Comparison of ENCODE assay signal across 23 cellular contexts in genomic region chr6:157558049-157558448, GRCh38.
DNase-seq lines count a peak whose midpoint lies in the region; ATAC-seq, FAIRE-seq and TF ChIP-seq lines count a peak whose summit lies in the region.
"Had no signal": no experiment of that assay in that cellular context is flagged by ENCODE, and none has a peak within 500 bp of the region (broad histone marks: within the 10 kb centered on the region; RNA-seq: fewer than 3 reads in every experiment).

No MANE protein-coding gene starts in this region.

- no peaks in the 10 kb centered on the region for H3K27me3 ChIP-seq in breast epithelium
- no peaks in the 10 kb centered on the region for H3K27me3 ChIP-seq in GM12878 (replicated peaks in 1 of 2; ENCODE audit: control insufficient read depth in 2 of 2, insufficient read depth in 2 of 2, low read length in 1 of 2)
- H3K27me3 ChIP-seq in neural progenitor cell, result no peaks in the 10 kb centered on the region
- H3K27me3 ChIP-seq: Peyer's patch, SJCRH30 had no signal

- no TSS peak for BruUV-seq in MCF 10A (replicated peaks; lab: Mats Ljungman, UMichigan)
- TSS peak; percentile 65 for BruUV-seq in GM12878 (replicated peaks; lab: Mats Ljungman, UMichigan)

- SMC1A ChIA-PET in GM12878 (lab: Charles Lee; ENCODE audit: uncharacterized antibody, unreplicated experiment), result interaction anchor here (0.8 to 17.5 kb wide), 16 partner anchors 9 to 243 kb away, joined by 3 to 431 read pairs (median 8); partner anchors contain the start of gene TMEM242

- CTCF ChIA-PET in MCF 10A (lab: Yijun Ruan, JAX) (no interaction called here), GM12878 (lab: Yijun Ruan, JAX) (interaction anchor here (1.0 to 2.2 kb wide), 10 partner anchors 12 to 235 kb away, joined by 3 to 20 read pairs (median 6); partner anchors contain the start of gene TMEM242)

- no peaks in the 10 kb centered on the region for H4K20me1 ChIP-seq in GM12878 (ENCODE audit: control insufficient read depth, insufficient read depth)
- no peaks in the 10 kb centered on the region for H4K20me1 ChIP-seq in neural progenitor cell (ENCODE audit: low read depth)

- H3K36me3 Mint-ChIP-seq in MCF 10A (ENCODE audit: insufficient read depth, unreplicated experiment), result no peaks in the 10 kb centered on the region
- H3K36me3 Mint-ChIP-seq in neural progenitor cell, result no peaks in the 10 kb centered on the region
- peaks cover 18% of the 10 kb centered on the region for H3K36me3 Mint-ChIP-seq in activated CD4-positive, alpha-beta T cell treated with anti-CD3 and anti-CD28 coated beads, Interleukin-2, amount 10 ng/mL, durations not matched to agents 24 days and 14 days (ENCODE audit: low read depth)
- H3K36me3 Mint-ChIP-seq: mesothelial cell of epicardium had no signal

- no peak for FAIRE-seq in GM12878 (lab: Jason Lieb, UNC)

- no peak overlapping the region for H2AFZ ChIP-seq in GM12878 (ENCODE audit: control insufficient read depth, low read depth, low read length)
- H2AFZ ChIP-seq in neural progenitor cell (replicated peaks), result no peak overlapping the region

- no peak overlapping the region for H3K27ac Mint-ChIP-seq in MCF 10A (ENCODE audit: low read depth, unreplicated experiment)
- H3K27ac Mint-ChIP-seq in neural progenitor cell, result no peak overlapping the region
- no peak overlapping the region for H3K27ac Mint-ChIP-seq in activated CD4-positive, alpha-beta T cell treated with anti-CD3 and anti-CD28 coated beads, Interleukin-2, amount 10 ng/mL, durations not matched to agents 24 days and 14 days
- H3K27ac Mint-ChIP-seq: activated naive CD8-positive, alpha-beta T cell treated with anti-CD3 and anti-CD28 coated beads, Interleukin-2, amount 50 U/mL, for 24 hours; mesothelial cell of epicardium; nephron had no signal

- H3K4me1 Mint-ChIP-seq in MCF 10A (ENCODE audit: insufficient read depth, unreplicated experiment) (no peaks in the 10 kb centered on the region), neural progenitor cell (peaks cover 64% of the 10 kb centered on the region)
- peaks cover 46% of the 10 kb centered on the region for H3K4me1 Mint-ChIP-seq in activated CD4-positive, alpha-beta T cell treated with anti-CD3 and anti-CD28 coated beads, Interleukin-2, amount 10 ng/mL, durations not matched to agents 24 days and 14 days

- in situ Hi-C loops in GM12878 (cut with MboI), result no loop called here

- H3K4me3 ChIP-seq in breast epithelium, result no peak overlapping the region
- H3K4me3 ChIP-seq in GM12878, result no peak overlapping the region
- no peak overlapping the region for H3K4me3 ChIP-seq in neural progenitor cell
- H3K4me3 ChIP-seq: coronary artery, Peyer's patch, SJCRH30 had no signal

- H3K9me3 Mint-ChIP-seq in MCF 10A (ENCODE audit: unreplicated experiment) (no peaks in the 10 kb centered on the region), neural progenitor cell (no peaks in the 10 kb centered on the region)
- no peaks in the 10 kb centered on the region for H3K9me3 Mint-ChIP-seq in activated CD4-positive, alpha-beta T cell treated with anti-CD3 and anti-CD28 coated beads, Interleukin-2, amount 10 ng/mL, durations not matched to agents 24 days and 14 days
- H3K9me3 Mint-ChIP-seq: activated naive CD8-positive, alpha-beta T cell treated with anti-CD3 and anti-CD28 coated beads, Interleukin-2, amount 50 U/mL, for 24 hours had no signal

- intact Hi-C loops in MCF 10A (cut with micrococcal nuclease), result no loop called here
- intact Hi-C loops in breast epithelium (cut with DNase I; ENCODE audit: low total_unique reads), result no loop called here
- intact Hi-C loops in GM12878 (cut with micrococcal nuclease; ENCODE audit: unreplicated experiment), result no loop called here
- intact Hi-C loops in activated CD4-positive, alpha-beta T cell treated with anti-CD3 and anti-CD28 coated beads, Interleukin-2, amount 10 ng/mL, durations not matched to agents 24 days and 14 days (cut with micrococcal nuclease), result loop anchor here (1.0 kb wide), 1 partner anchor 11 kb away; no protein-coding TSS in a partner anchor

- ATAC-seq in GM12878, result no peak
- ATAC-seq in HG02623 (IDR thresholded peaks at IDR 0.05; ENCODE audit: unreplicated experiment), result no peak
- ATAC-seq: activated naive CD8-positive, alpha-beta T cell treated with anti-CD3 and anti-CD28 coated beads, Interleukin-2, amount 50 U/mL, for 24 hours; T-helper 17 cell had no signal

- H3K27ac ChIP-seq in breast epithelium (no peak overlapping the region), GM12878 (ENCODE audit: control insufficient read depth, insufficient read depth) (no peak overlapping the region), neural progenitor cell (no peak overlapping the region)
- H3K27ac ChIP-seq: C4-2B, coronary artery, SJCRH30 had no signal

- TF ChIP-seq CTCF in MCF 10A (IDR thresholded peaks at IDR 0.05; ENCODE audit: unreplicated experiment) (no peak), breast epithelium (IDR thresholded peaks at IDR 0.05) (no peak), GM12878 (IDR thresholded peaks at IDR 0.05 in 2 of 3, conservative IDR thresholded peaks at IDR 0.05 in 1 of 3; ENCODE audit: control insufficient read depth in 2 of 3, extremely low read depth in 1 of 3, insufficient read depth in 1 of 3, low read depth in 3 of 3, low read length in 3 of 3) (no peak; a peak in 1 of 6 replicates), neural progenitor cell (IDR thresholded peaks at IDR 0.05) (no peak)

- H3F3A ChIP-seq in neural progenitor cell (ENCODE audit: low read depth), result peaks cover 36% of the 10 kb centered on the region

- 61% methylated on average over 3 of the region's 3 CpGs for WGBS in GM12878 (ENCODE audit: insufficient coverage, insufficient replicate concordance, low lambda C conversion rate, missing lambda C conversion rate)

- peak; percentile 3 for DNase-seq in MCF 10A (ENCODE audit: unreplicated experiment)
- no peak for DNase-seq in breast epithelium (ENCODE audit: low spot score in 2 of 2)
- peak; percentile 28 for DNase-seq in NAMALWA (ENCODE audit: low spot score)
- DNase-seq in GM12878 (ENCODE audit: low read depth, low spot score), result no peak
- no peak for DNase-seq in neural progenitor cell (ENCODE audit: low spot score)
- DNase-seq in activated CD4-positive, alpha-beta T cell treated with anti-CD3 and anti-CD28 coated beads, Interleukin-2, amount 10 ng/mL, durations not matched to agents 24 days and 14 days, result no peak
- DNase-seq in NCI-H2227 treated with DMSO at 0.1 percent for 48 hours (lab: John Stamatoyannopoulos, UW), result no peak
- DNase-seq: activated effector memory CD4-positive, alpha-beta T cell treated with Interleukin-2 at 50 U/mL for 16 hours; activated naive CD8-positive, alpha-beta T cell treated with anti-CD3 and anti-CD28 coated beads, Interleukin-2, amount 50 U/mL, for 24 hours; Calu3; H7; KG1; NCI-H1694; NCI-H226; substantia nigra; T-helper 17 cell had no signal

- H3K4me2 ChIP-seq in GM12878 (ENCODE audit: control insufficient read depth, insufficient read depth) (no peak overlapping the region), neural progenitor cell (peak overlapping the region; percentile 48)

- H3K4me1 ChIP-seq in breast epithelium (no peaks in the 10 kb centered on the region), GM12878 (ENCODE audit: control insufficient read depth, insufficient read depth, low read length) (peaks cover 63% of the 10 kb centered on the region), neural progenitor cell (peaks cover 56% of the 10 kb centered on the region)
- H3K4me1 ChIP-seq: SJCRH30 had no signal

- no peak for TF ChIP-seq RAD21 in GM12878 (IDR thresholded peaks at IDR 0.05; ENCODE audit: insufficient read depth, low read depth, low read length)

- TF ChIP-seq EP300 in GM12878 (IDR thresholded peaks at IDR 0.05; ENCODE audit: borderline replicate concordance in 1 of 2, control insufficient read depth in 1 of 2, low read depth in 2 of 2, low read length in 2 of 2), result no peak

- H3K9ac ChIP-seq in GM12878 (ENCODE audit: control insufficient read depth, insufficient read depth, low read length) (no peak overlapping the region), neural progenitor cell (no peak overlapping the region)

- H3K79me2 ChIP-seq in GM12878 (ENCODE audit: control insufficient read depth, insufficient read depth, low read length), result no peaks in the 10 kb centered on the region
- H3K79me2 ChIP-seq in neural progenitor cell (ENCODE audit: low read depth), result no peaks in the 10 kb centered on the region

- TF ChIP-seq POLR2A in breast epithelium (IDR thresholded peaks at IDR 0.05) (no peak), GM12878 (IDR thresholded peaks at IDR 0.05; ENCODE audit: low read depth, low read length) (no peak)

- RAD21 ChIA-PET in GM12878 (lab: Charles Lee; ENCODE audit: unreplicated experiment), result interaction anchor here (1.0 to 9.6 kb wide), 9 partner anchors 12 to 235 kb away, joined by 3 to 350 read pairs (median 5); partner anchors contain the start of gene TMEM242

- POLR2A ChIA-PET in MCF 10A (lab: Yijun Ruan, JAX), result no interaction called here
- POLR2A ChIA-PET in GM12878 (lab: Charles Lee), result interaction anchor here (0.8 to 11.0 kb wide), 7 partner anchors 12 to 235 kb away, joined by 3 to 170 read pairs (median 4); no protein-coding TSS in a partner anchor

- no peaks in the 10 kb centered on the region for H3K36me3 ChIP-seq in breast epithelium
- peaks cover 0 to under 1% of the 10 kb centered on the region in 2 experiments; a peak in 1 of 4 replicates for H3K36me3 ChIP-seq in GM12878 (ENCODE audit: control insufficient read depth in 2 of 2, insufficient read depth in 2 of 2, low read length in 1 of 2)
- H3K36me3 ChIP-seq in neural progenitor cell, result no peaks in the 10 kb centered on the region
- H3K36me3 ChIP-seq: Peyer's patch, SJCRH30 had no signal

- H3K27me3 Mint-ChIP-seq in MCF 10A (ENCODE audit: insufficient read depth, unreplicated experiment) (no peaks in the 10 kb centered on the region), neural progenitor cell (ENCODE audit: insufficient read depth, low read depth) (peaks cover 6% of the 10 kb centered on the region)
- H3K27me3 Mint-ChIP-seq in activated CD4-positive, alpha-beta T cell treated with anti-CD3 and anti-CD28 coated beads, Interleukin-2, amount 10 ng/mL, durations not matched to agents 24 days and 14 days, result peaks cover 11% of the 10 kb centered on the region
- H3K27me3 Mint-ChIP-seq: activated naive CD8-positive, alpha-beta T cell treated with anti-CD3 and anti-CD28 coated beads, Interleukin-2, amount 50 U/mL, for 24 hours had no signal

- H3K9me3 ChIP-seq in breast epithelium (no peaks in the 10 kb centered on the region), GM12878 (replicated peaks; ENCODE audit: control insufficient read depth, insufficient read depth, low read length) (peaks cover 2% of the 10 kb centered on the region; the same call in 2 of the 3 replicates), neural progenitor cell (ENCODE audit: low read depth) (no peaks in the 10 kb centered on the region)
- H3K9me3 ChIP-seq: Peyer's patch, SJCRH30 had no signal

- H3K4me3 Mint-ChIP-seq in MCF 10A (ENCODE audit: unreplicated experiment) (no peak overlapping the region), neural progenitor cell (peak overlapping the region; percentile 15)
- H3K4me3 Mint-ChIP-seq in activated CD4-positive, alpha-beta T cell treated with anti-CD3 and anti-CD28 coated beads, Interleukin-2, amount 10 ng/mL, durations not matched to agents 24 days and 14 days, result no peak overlapping the region
- H3K4me3 Mint-ChIP-seq: activated naive CD8-positive, alpha-beta T cell treated with anti-CD3 and anti-CD28 coated beads, Interleukin-2, amount 50 U/mL, for 24 hours; mesothelial cell of epicardium; nephron; T-helper 17 cell had no signal

TF ChIP-seq in GM12878, 131 proteins besides CTCF, POLR2A, EP300 and RAD21 (continues in another document):
- 0 out of 2 replicates have a peak, but pooled peaks have one; percentile 1 for TF ChIP-seq ZNF217 (IDR thresholded peaks at IDR 0.05)

Comparison
In these comparisons a context has a peak if more than half of its experiments do, and no peak if none do; other contexts are left out.
1. DNase-seq: peak in MCF 10A (single experiment) and NAMALWA (single experiment); none in breast epithelium (0 of 2), GM12878 (single experiment), neural progenitor cell (single experiment), activated CD4-positive, alpha-beta T cell treated with anti-CD3 and anti-CD28 coated beads, Interleukin-2, amount 10 ng/mL, durations not matched to agents 24 days and 14 days (single experiment) and NCI-H2227 treated with DMSO at 0.1 percent for 48 hours (single experiment).